ENCODE assay signal across 21 cellular contexts in the genomic region with DNA sequence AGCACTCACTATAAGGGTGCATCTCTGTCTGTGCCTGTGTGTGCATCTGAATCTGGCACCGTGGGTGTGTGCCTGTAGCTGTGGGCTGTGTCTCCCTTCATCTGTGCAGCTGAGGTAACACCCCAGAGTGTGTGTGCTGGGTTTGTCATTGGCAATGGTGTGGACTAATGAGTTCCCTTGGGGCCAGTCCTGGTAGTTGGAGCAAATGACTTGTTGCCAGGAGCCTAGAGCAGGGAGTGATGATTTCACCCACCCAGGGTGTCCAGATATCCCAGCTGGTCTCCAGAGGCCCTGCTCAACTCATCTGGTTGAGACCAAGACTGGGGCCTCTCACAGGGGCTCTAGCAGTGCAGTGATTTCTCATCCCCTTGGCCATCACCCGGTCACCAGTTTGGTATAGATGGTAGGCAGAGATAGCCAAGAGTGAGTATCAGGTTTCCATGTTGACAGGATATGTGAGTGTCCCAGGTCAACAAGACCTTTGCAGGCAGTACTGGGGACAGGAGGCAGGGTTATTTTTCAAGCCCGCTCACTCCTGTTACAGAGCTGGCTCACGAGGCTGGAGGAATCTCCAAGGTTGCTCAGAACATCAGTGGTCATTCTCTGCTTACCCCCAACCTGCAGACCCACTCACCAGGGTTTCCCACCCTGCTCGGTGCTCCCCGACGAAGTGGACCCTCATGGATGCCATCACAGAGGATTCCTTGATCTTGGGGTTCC. TPM values are rescaled to one million over a fixed set of nuclear protein-coding genes. Genes with fewer than 3 reads are reported as not detected.
DNase-seq lines count a peak whose midpoint lies in the region; ATAC-seq and TF ChIP-seq lines count a peak whose summit lies in the region.
"Had no signal": no experiment of that assay in that cellular context is flagged by ENCODE, and none has a peak within 500 bp of the region (broad histone marks: within the 10 kb centered on the region; RNA-seq: fewer than 3 reads in every experiment).

No MANE protein-coding gene starts in this region.

- H2AFZ ChIP-seq in hepatocyte, result no peak overlapping the region

- 27 to 48% (median 39%) methylated on average over 7 of the region's 7 CpGs for WGBS in psoas muscle, 3 donors
- 77% methylated on average over 7 of the region's 7 CpGs for WGBS in hepatocyte (ENCODE audit: low lambda C conversion rate, missing lambda C conversion rate)
- 56% methylated on average over 6 of the region's 7 CpGs; no CpG with 5 or more reads in 1 of the 2 donors for WGBS in transverse colon (ENCODE audit: low coverage in 1 of 2), 2 donors

- H3K4me3 ChIP-seq in psoas muscle (no peak overlapping the region), hepatocyte (no peak overlapping the region), transverse colon (no peak overlapping the region)
- H3K4me3 ChIP-seq: Peyer's patch, vagina had no signal

- H3K27me3 ChIP-seq in psoas muscle (ENCODE audit: insufficient read depth in 3 of 3, low read length in 2 of 3) (no peaks in the 10 kb centered on the region), hepatocyte (no peaks in the 10 kb centered on the region), transverse colon (peaks cover 3% of the 10 kb centered on the region)
- H3K27me3 ChIP-seq: Peyer's patch, vagina had no signal

- H3K9me2 ChIP-seq in hepatocyte (replicated peaks; ENCODE audit: insufficient read depth), result no peaks in the 10 kb centered on the region

- TF ChIP-seq CTCF in psoas muscle (IDR thresholded peaks at IDR 0.05) (no peak), hepatocyte (IDR thresholded peaks at IDR 0.05; ENCODE audit: poor library complexity) (no peak), transverse colon (IDR thresholded peaks at IDR 0.05) (no peak)

- in situ Hi-C loops in transverse colon (cut with MboI; ENCODE audit: low pct_ligation_motif_present in 1 of 4, low pct_unique_long_range_greater_than_20kb in 1 of 4, low sequenced_read_pairs in 3 of 4), result no loop called here

- H3K79me2 ChIP-seq in hepatocyte, result no peaks in the 10 kb centered on the region

- no peak for TF ChIP-seq EP300 in transverse colon (IDR thresholded peaks at IDR 0.05; ENCODE audit: low read depth)

- peak; percentile 69 for DNase-seq in DMS53 (lab: John Stamatoyannopoulos, UW)
- DNase-seq in HuH-7 (ENCODE audit: low spot score), result peak; percentile 82
- DNase-seq in SK-N-DZ (ENCODE audit: low spot score), result peak; percentile 85
- no peak for DNase-seq in psoas muscle
- no peak for DNase-seq in hepatocyte (ENCODE audit: low spot score)
- DNase-seq in transverse colon, result no peak
- DNase-seq: activated CD4-positive, alpha-beta T cell treated with anti-CD3 and anti-CD28 coated beads for 36 hours; activated gamma-delta T cell; amniotic stem cell; central memory CD4-positive, alpha-beta T cell; effector CD4-positive, alpha-beta T cell; IMR-90; left ventricle myocardium superior; NCI-H82; right cardiac atrium; stimulated activated naive CD8-positive, alpha-beta T cell treated with anti-CD3 and anti-CD28 coated beads, Interleukin-15, Interleukin-2, amounts not matched to agents 100 U/mL and 50 U/mL, for 24 hours had no signal

- H3K36me3 ChIP-seq in psoas muscle (ENCODE audit: insufficient read depth in 1 of 2, low read depth in 1 of 2), result no peaks in the 10 kb centered on the region
- no peaks in the 10 kb centered on the region for H3K36me3 ChIP-seq in hepatocyte (replicated peaks; ENCODE audit: insufficient read depth, low read depth)
- H3K36me3 ChIP-seq in transverse colon, result no peaks in the 10 kb centered on the region
- H3K36me3 ChIP-seq: neutrophil, Peyer's patch, vagina had no signal

- H3K9me3 ChIP-seq in psoas muscle (no peaks in the 10 kb centered on the region), hepatocyte (ENCODE audit: low read depth) (no peaks in the 10 kb centered on the region), transverse colon (no peaks in the 10 kb centered on the region)
- H3K9me3 ChIP-seq: neutrophil, Peyer's patch, vagina had no signal

- ATAC-seq in psoas muscle (peak in 3 of 4 donors; percentile 20 to 42 (median 34)), GM19397 (IDR thresholded peaks at IDR 0.05; ENCODE audit: unreplicated experiment) (no peak)
- ATAC-seq: activated CD4-positive, alpha-beta T cell treated with anti-CD3 and anti-CD28 coated beads for 36 hours; esophagus mucosa; left ventricle myocardium superior; right cardiac atrium; stimulated activated naive CD8-positive, alpha-beta T cell treated with anti-CD3 and anti-CD28 coated beads, Interleukin-15, Interleukin-2, amounts not matched to agents 100 U/mL and 50 U/mL, for 24 hours had no signal

- H4K20me1 ChIP-seq in hepatocyte (ENCODE audit: insufficient read depth, poor library complexity, severe bottlenecking), result no peaks in the 10 kb centered on the region

- intact Hi-C loops in psoas muscle (cut with DNase I), result no loop called here
- intact Hi-C loops in transverse colon (cut with DNase I; ENCODE audit: low total_unique reads), result no loop called here

- no peak for TF ChIP-seq POLR2A in transverse colon (IDR thresholded peaks at IDR 0.05)

- H3K4me2 ChIP-seq in hepatocyte, result no peak overlapping the region

- H3K4me1 ChIP-seq in psoas muscle (peaks cover 34% of the 10 kb centered on the region), hepatocyte (ENCODE audit: insufficient read depth) (peaks cover 8% of the 10 kb centered on the region), transverse colon (peaks cover 5 to 19% (median 14%) of the 10 kb centered on the region in 4 donors)

- H3K27ac ChIP-seq in psoas muscle (peak overlapping the region; percentile 95), hepatocyte (no peak overlapping the region), transverse colon (no peak overlapping the region)
- H3K27ac ChIP-seq: neutrophil, Peyer's patch, vagina had no signal

RNA-seq across cellular contexts. Expression of gene HDAC11, which starts 4.1 kb away (rescaled TPM):
- 11.6 and 11.8 TPM in 2 replicates for polyA plus RNA-seq in SK-N-DZ (2014; cell fraction: cytosol; rRNA removed)
- 5.2 and 6.3 TPM in 2 replicates for polyA plus RNA-seq in SK-N-DZ (2014; cell fraction: nucleus; rRNA removed)
- total RNA-seq in psoas muscle (10 to 100 TPM; 16.5 to 24.8 (median 21.2) TPM), hepatocyte (8.1 and 8.4 TPM in 2 replicates), transverse colon (10 to 100 TPM; 19.8 to 44.0 (median 27.1) TPM)
- polyA plus RNA-seq in psoas muscle (10 to 100 TPM in 2 of 3 donors, 1 to 10 TPM in 1; 9.2 to 29.6 (median 22.3) TPM), hepatocyte (12.3 and 17.2 TPM in 2 replicates)

RNA-seq across cellular contexts. Expression of gene NUP210, which starts 55.9 kb away (rescaled TPM):
- polyA plus RNA-seq in SK-N-DZ (2014; cell fraction: cytosol; rRNA removed), result 56.4 and 61.5 TPM in 2 replicates
- 60.0 and 87.4 TPM in 2 replicates for polyA plus RNA-seq in SK-N-DZ (2014; cell fraction: nucleus; rRNA removed)
- 1 to 10 TPM; 2.1 to 8.0 (median 3.8) TPM for total RNA-seq in psoas muscle
- polyA plus RNA-seq in psoas muscle, result 1 to 10 TPM in 1 of 3 donors, under 1 TPM in 2; 0.29 to 1.1 (median 0.66) TPM
- 8.3 and 8.4 TPM in 2 replicates for total RNA-seq in hepatocyte
- 6.3 and 6.7 TPM in 2 replicates for polyA plus RNA-seq in hepatocyte
- 100 to 1,000 TPM in 1 of 4 donors, 10 to 100 TPM in 2, 1 to 10 TPM in 1; 6.0 to 202 (median 14.6) TPM for total RNA-seq in transverse colon

Comparison
In these comparisons a context has a peak if more than half of its experiments do, and no peak if none do; other contexts are left out.
1. DNase-seq: peak in DMS53 (single experiment), HuH-7 (single experiment) and SK-N-DZ (single experiment); none in psoas muscle (0 of 2), hepatocyte (single experiment) and transverse colon (single experiment).